ENCODE assay signal across 14 cellular contexts in the genomic region with DNA sequence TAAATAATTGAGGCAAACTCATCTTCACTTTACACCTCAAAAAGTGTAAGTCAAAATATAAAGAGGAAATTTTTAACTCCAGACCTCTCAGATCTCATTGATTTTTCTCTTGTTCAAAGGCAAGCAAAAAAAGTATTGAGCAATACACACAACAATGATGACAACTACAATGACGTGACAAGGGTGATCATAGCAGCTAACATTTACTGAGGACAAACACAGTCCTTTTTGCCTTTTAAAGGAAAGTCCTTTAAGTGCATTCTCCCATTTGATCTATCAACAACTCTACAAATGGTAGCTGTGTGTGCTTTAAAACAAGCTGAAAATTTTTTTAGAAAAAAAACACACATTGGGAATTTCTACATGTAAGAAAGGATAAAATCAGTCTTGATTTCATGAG.
A peak's percentile ranks its signal among the peaks of the same experiment; 100 is the strongest.
DNase-seq lines count a peak whose midpoint lies in the region; ATAC-seq and TF ChIP-seq lines count a peak whose summit lies in the region.
"Had no signal": no experiment of that assay in that cellular context is flagged by ENCODE, and none has a peak within 500 bp of the region (broad histone marks: within the 10 kb centered on the region; RNA-seq: fewer than 3 reads in every experiment).

No MANE protein-coding gene starts in this region.

- CTCF ChIA-PET in IMR-90 (lab: Yijun Ruan, JAX): no interaction called here

- H4K20me1 ChIP-seq in IMR-90 (ENCODE audit: insufficient read depth, low read length): no peaks in the 10 kb centered on the region
- H4K20me1 ChIP-seq: BLaER1 had no signal

- no peak overlapping the region for H2BK5ac ChIP-seq in IMR-90 (ENCODE audit: low read depth, low read length, poor library complexity, severe bottlenecking)

- H3K18ac ChIP-seq in IMR-90 (ENCODE audit: low read depth, low read length): no peak overlapping the region

- DNase-seq in IMR-90: no peak
- no peak for DNase-seq in coronary artery (ENCODE audit: low spot score)
- no peak for DNase-seq in amygdala (lab: John Stamatoyannopoulos, UW)
- DNase-seq in SHP77 treated with DMSO at 0.1 percent for 48 hours (lab: John Stamatoyannopoulos, UW): no peak
- DNase-seq in dedifferentiated amniotic fluid mesenchymal stem cell (ENCODE audit: extremely low spot score): no peak
- DNase-seq: CD4-positive, CD25-positive, alpha-beta regulatory T cell; CD8-positive, alpha-beta memory T cell; DMS 273 treated with DMSO at 0.1 percent for 48 hours; DND-41; GOT3 had no signal

- no peak overlapping the region for H2AFZ ChIP-seq in IMR-90 (replicated peaks; ENCODE audit: low read length, poor library complexity)

- dilution Hi-C loops in IMR-90 (cut with HindIII; ENCODE audit: low sequenced_read_pairs, unreplicated experiment): no loop called here

- H2BK15ac ChIP-seq in IMR-90 (ENCODE audit: low read depth, low read length): no peak overlapping the region

- H3K36me3 ChIP-seq in IMR-90 (ENCODE audit: control insufficient read depth, insufficient read depth, low read length): no peaks in the 10 kb centered on the region
- no peaks in the 10 kb centered on the region for H3K36me3 ChIP-seq in liver (ENCODE audit: control insufficient read depth in 4 of 4, insufficient read depth in 3 of 4, low read depth in 1 of 4, low read length in 3 of 4)
- H3K36me3 ChIP-seq: BLaER1, HAP-1 had no signal

- ATAC-seq in IMR-90 (ENCODE audit: low read depth): no peak

- no peak overlapping the region for H3K23ac ChIP-seq in IMR-90 (ENCODE audit: low read depth, low read length)

- H2AK5ac ChIP-seq in IMR-90 (ENCODE audit: low read depth, low read length): no peak overlapping the region

- H3K4me1 ChIP-seq in IMR-90 (ENCODE audit: control insufficient read depth, insufficient read depth, low read length): peaks cover 7% of the 10 kb centered on the region
- H3K4me1 ChIP-seq in liver (ENCODE audit: control insufficient read depth in 4 of 4, insufficient read depth in 4 of 4, low read length in 3 of 4): peaks cover 0 to 8% (median 3%) of the 10 kb centered on the region in 4 donors
- H3K4me1 ChIP-seq: BLaER1, HAP-1 had no signal

- H3K56ac ChIP-seq in IMR-90 (ENCODE audit: extremely low read depth, insufficient read depth, low read length): no peak overlapping the region

- TF ChIP-seq CTCF in IMR-90 (conservative IDR thresholded peaks at IDR 0.05; ENCODE audit: low read depth, low read length) (no peak), coronary artery (IDR thresholded peaks at IDR 0.05) (no peak), liver (IDR thresholded peaks at IDR 0.05; ENCODE audit: low read depth, low read length, missing input control) (no peak)

- no peak overlapping the region for H3K9ac ChIP-seq in IMR-90 (ENCODE audit: low read depth, low read length)
- H3K9ac ChIP-seq in liver (ENCODE audit: low read depth in 1 of 2, low read length in 2 of 2): no peak overlapping the region
- H3K9ac ChIP-seq: BLaER1 had no signal

- peaks cover 4% of the 10 kb centered on the region; the same call in 1 of the 2 replicates for H3K9me1 ChIP-seq in IMR-90 (ENCODE audit: insufficient read depth, low read length)

- no TSS peak for BruUV-seq in IMR-90 (replicated peaks; lab: Mats Ljungman, UMichigan)

- H3K27me3 ChIP-seq in IMR-90 (ENCODE audit: control insufficient read depth, insufficient read depth, low read length) (no peaks in the 10 kb centered on the region), liver (ENCODE audit: control insufficient read depth in 4 of 4, insufficient read depth in 4 of 4, low read length in 3 of 4) (no peaks in the 10 kb centered on the region)
- H3K27me3 ChIP-seq: BLaER1 had no signal

- in situ Hi-C loops in IMR-90 (cut with MboI; ENCODE audit: low sequenced_read_pairs): no loop called here

- POLR2A ChIA-PET in IMR-90 (lab: Charles Lee; ENCODE audit: unreplicated experiment): no interaction called here

- intact Hi-C loops in IMR-90 (cut with micrococcal nuclease): no loop called here

- TF ChIP-seq RAD21 in IMR-90 (IDR thresholded peaks at IDR 0.05; ENCODE audit: low read length): no peak
- TF ChIP-seq RAD21 in liver (IDR thresholded peaks at IDR 0.05): peak; percentile 36 to 59

- H3K9me3 ChIP-seq in IMR-90 (ENCODE audit: control insufficient read depth, insufficient read depth, low read length) (no peaks in the 10 kb centered on the region), liver (ENCODE audit: control insufficient read depth in 4 of 4, low read length in 3 of 4) (no peaks in the 10 kb centered on the region)
- H3K9me3 ChIP-seq: BLaER1, HAP-1 had no signal

- no peaks in the 10 kb centered on the region for H3K79me1 ChIP-seq in IMR-90 (ENCODE audit: low read depth in 1 of 2, low read length in 2 of 2)

- H3K14ac ChIP-seq in IMR-90 (replicated peaks; ENCODE audit: low read depth, low read length): no peak overlapping the region

- no peak overlapping the region for H2AK9ac ChIP-seq in IMR-90 (replicated peaks; ENCODE audit: low read depth, low read length, poor library complexity)

- no peak overlapping the region for H3K27ac ChIP-seq in IMR-90 (ENCODE audit: insufficient read depth, low read length)
- H3K27ac ChIP-seq in coronary artery: peak overlapping the region; percentile 12 to 72
- H3K27ac ChIP-seq in liver (ENCODE audit: low read depth in 1 of 2, low read length in 2 of 2): peak overlapping the region in 1 of 2 donors; percentile 41
- H3K27ac ChIP-seq: BLaER1, C4-2B had no signal

- H3K4me3 ChIP-seq in IMR-90 (ENCODE audit: insufficient read depth, low read depth, low read length) (no peak overlapping the region), coronary artery (no peak overlapping the region), liver (ENCODE audit: low read depth in 1 of 3, low read length in 3 of 3) (no peak overlapping the region)
- H3K4me3 ChIP-seq: BLaER1, HAP-1 had no signal

- no peak overlapping the region for H3K4ac ChIP-seq in IMR-90 (ENCODE audit: low read depth, low read length)

- H4K91ac ChIP-seq in IMR-90 (ENCODE audit: insufficient read depth, low read depth, low read length): no peak overlapping the region

- H3K4me2 ChIP-seq in IMR-90 (ENCODE audit: low read depth, low read length): no peak overlapping the region
- H3K4me2 ChIP-seq: BLaER1 had no signal

- H4K5ac ChIP-seq in IMR-90 (ENCODE audit: low read depth, low read length): no peak overlapping the region

- H2BK20ac ChIP-seq in IMR-90 (ENCODE audit: low read depth, low read length): no peak overlapping the region

- H4K8ac ChIP-seq in IMR-90 (ENCODE audit: low read depth in 2 of 2, low read length in 2 of 2): no peak overlapping the region

- no CpG with 5 or more reads among the region's 1 CpG for WGBS in IMR-90 (ENCODE audit: extremely low coverage in 2 of 2, insufficient read length in 1 of 2), 2 experiments
- 34% methylated on average over 1 of the region's 1 CpG for WGBS in liver

- no peak for TF ChIP-seq POLR2A in IMR-90 (IDR thresholded peaks at IDR 0.05; ENCODE audit: low read depth, low read length)

- H2BK120ac ChIP-seq in IMR-90 (ENCODE audit: low read depth, low read length): no peak overlapping the region

TF ChIP-seq in IMR-90, 13 proteins besides CTCF, POLR2A, EP300 and RAD21:
- TF ChIP-seq CEBPB (IDR thresholded peaks at IDR 0.05; ENCODE audit: low read depth, low read length) (peak; percentile 79), SMC3 (IDR thresholded peaks at IDR 0.05; ENCODE audit: low read depth, low read length) (no peak), RCOR1 (IDR thresholded peaks at IDR 0.05; ENCODE audit: insufficient replicate concordance, low read length) (no peak)

TF ChIP-seq in liver, 16 proteins besides CTCF, POLR2A, EP300 and RAD21:
- TF ChIP-seq RXRA (IDR thresholded peaks at IDR 0.05) (peak; percentile 49 to 79), JUND (IDR thresholded peaks at IDR 0.05) (peak in 1 of 2 donors; percentile 62), SP1 (IDR thresholded peaks at IDR 0.05) (peak; percentile 47), TAF1 (conservative IDR thresholded peaks at IDR 0.05) (no peak), FOXA2 (IDR thresholded peaks at IDR 0.05) (peak; percentile 24), YY1 (IDR thresholded peaks at IDR 0.05) (peak; percentile 81), HNF4A (conservative IDR thresholded peaks at IDR 0.05) (peak; percentile 45 to 65), EGR1 (IDR thresholded peaks at IDR 0.05; ENCODE audit: low read depth in 2 of 2) (no peak), HNF4G (IDR thresholded peaks at IDR 0.05) (no peak), NR2F2 (IDR thresholded peaks at IDR 0.05) (no peak), FOXA1 (IDR thresholded peaks at IDR 0.05) (peak; percentile 13)
- TF ChIP-seq, protein P1, sequence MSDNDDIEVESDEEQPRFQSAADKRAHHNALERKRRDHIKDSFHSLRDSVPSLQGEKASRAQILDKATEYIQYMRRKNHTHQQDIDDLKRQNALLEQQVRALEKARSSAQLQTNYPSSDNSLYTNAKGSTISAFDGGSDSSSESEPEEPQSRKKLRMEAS (IDR thresholded peaks at IDR 0.05): peak; percentile 24
- TF ChIP-seq, protein P2, sequence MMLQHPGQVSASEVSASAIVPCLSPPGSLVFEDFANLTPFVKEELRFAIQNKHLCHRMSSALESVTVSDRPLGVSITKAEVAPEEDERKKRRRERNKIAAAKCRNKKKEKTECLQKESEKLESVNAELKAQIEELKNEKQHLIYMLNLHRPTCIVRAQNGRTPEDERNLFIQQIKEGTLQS (IDR thresholded peaks at IDR 0.05): peak; percentile 43
- TF ChIP-seq, protein P3, sequence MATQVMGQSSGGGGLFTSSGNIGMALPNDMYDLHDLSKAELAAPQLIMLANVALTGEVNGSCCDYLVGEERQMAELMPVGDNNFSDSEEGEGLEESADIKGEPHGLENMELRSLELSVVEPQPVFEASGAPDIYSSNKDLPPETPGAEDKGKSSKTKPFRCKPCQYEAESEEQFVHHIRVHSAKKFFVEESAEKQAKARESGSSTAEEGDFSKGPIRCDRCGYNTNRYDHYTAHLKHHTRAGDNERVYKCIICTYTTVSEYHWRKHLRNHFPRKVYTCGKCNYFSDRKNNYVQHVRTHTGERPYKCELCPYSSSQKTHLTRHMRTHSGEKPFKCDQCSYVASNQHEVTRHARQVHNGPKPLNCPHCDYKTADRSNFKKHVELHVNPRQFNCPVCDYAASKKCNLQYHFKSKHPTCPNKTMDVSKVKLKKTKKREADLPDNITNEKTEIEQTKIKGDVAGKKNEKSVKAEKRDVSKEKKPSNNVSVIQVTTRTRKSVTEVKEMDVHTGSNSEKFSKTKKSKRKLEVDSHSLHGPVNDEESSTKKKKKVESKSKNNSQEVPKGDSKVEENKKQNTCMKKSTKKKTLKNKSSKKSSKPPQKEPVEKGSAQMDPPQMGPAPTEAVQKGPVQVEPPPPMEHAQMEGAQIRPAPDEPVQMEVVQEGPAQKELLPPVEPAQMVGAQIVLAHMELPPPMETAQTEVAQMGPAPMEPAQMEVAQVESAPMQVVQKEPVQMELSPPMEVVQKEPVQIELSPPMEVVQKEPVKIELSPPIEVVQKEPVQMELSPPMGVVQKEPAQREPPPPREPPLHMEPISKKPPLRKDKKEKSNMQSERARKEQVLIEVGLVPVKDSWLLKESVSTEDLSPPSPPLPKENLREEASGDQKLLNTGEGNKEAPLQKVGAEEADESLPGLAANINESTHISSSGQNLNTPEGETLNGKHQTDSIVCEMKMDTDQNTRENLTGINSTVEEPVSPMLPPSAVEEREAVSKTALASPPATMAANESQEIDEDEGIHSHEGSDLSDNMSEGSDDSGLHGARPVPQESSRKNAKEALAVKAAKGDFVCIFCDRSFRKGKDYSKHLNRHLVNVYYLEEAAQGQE (IDR thresholded peaks at IDR 0.05): peak; percentile 84
